17 cellular contexts compared by ENCODE assay signal in genomic region chr4:17029964-17030363, GRCh38.
A peak's percentile ranks its signal among the peaks of the same experiment; 100 is the strongest.
DNase-seq lines count a peak whose midpoint lies in the region; ATAC-seq and TF ChIP-seq lines count a peak whose summit lies in the region.
"Had no signal": no experiment of that assay in that cellular context is flagged by ENCODE, and none has a peak within 500 bp of the region (broad histone marks: within the 10 kb centered on the region; RNA-seq: fewer than 3 reads in every experiment).

No MANE protein-coding gene starts in this region.

- H3K4me3 ChIP-seq in breast epithelium: no peak overlapping the region
- H3K4me3 ChIP-seq in choroid plexus epithelial cell (ENCODE audit: low read depth, low read length): no peak overlapping the region
- no peak overlapping the region for H3K4me3 ChIP-seq in smooth muscle cell

- H3K9me3 Mint-ChIP-seq in MCF 10A (ENCODE audit: unreplicated experiment): peaks cover 7% of the 10 kb centered on the region

- H3K79me2 ChIP-seq in smooth muscle cell (ENCODE audit: low read depth): no peaks in the 10 kb centered on the region

- H3K27me3 Mint-ChIP-seq in MCF 10A (ENCODE audit: insufficient read depth, unreplicated experiment): no peaks in the 10 kb centered on the region

- H3K4me1 ChIP-seq in breast epithelium: no peaks in the 10 kb centered on the region
- no peaks in the 10 kb centered on the region for H3K4me1 ChIP-seq in smooth muscle cell (ENCODE audit: low read depth)

- no peak overlapping the region for H3K4me3 Mint-ChIP-seq in MCF 10A (ENCODE audit: unreplicated experiment)
- H3K4me3 Mint-ChIP-seq: CD14-positive monocyte had no signal

- H3K4me1 Mint-ChIP-seq in MCF 10A (ENCODE audit: insufficient read depth, unreplicated experiment): peaks cover 28% of the 10 kb centered on the region
- H3K4me1 Mint-ChIP-seq: CD14-positive monocyte had no signal

- CTCF ChIA-PET in MCF 10A (lab: Yijun Ruan, JAX): interaction anchor here (0.8 kb wide), 1 partner anchor 120 kb away, joined by 3 read pairs; no protein-coding TSS in a partner anchor

- POLR2A ChIA-PET in MCF 10A (lab: Yijun Ruan, JAX): interaction anchor here (0.8 to 1.0 kb wide), 2 partner anchors 14 to 37 kb away, joined by 3 read pairs; no protein-coding TSS in a partner anchor

- intact Hi-C loops in MCF 10A (cut with micrococcal nuclease) (loop anchor here (5.0 kb wide), 1 partner anchor 37 kb away; no protein-coding TSS in a partner anchor), breast epithelium (cut with DNase I; ENCODE audit: low total_unique reads) (no loop called here)

- no peaks in the 10 kb centered on the region for H3K9me3 ChIP-seq in breast epithelium
- no peaks in the 10 kb centered on the region for H3K9me3 ChIP-seq in smooth muscle cell (replicated peaks; ENCODE audit: low read depth)

- H4K20me1 ChIP-seq in smooth muscle cell (ENCODE audit: low read depth): no peaks in the 10 kb centered on the region

- no peak overlapping the region for H3K27ac ChIP-seq in breast epithelium
- peak overlapping the region; percentile 29 for H3K27ac ChIP-seq in smooth muscle cell (ENCODE audit: low read depth)
- H3K27ac ChIP-seq: KMS-11 had no signal

- DNase-seq in MCF 10A (ENCODE audit: unreplicated experiment) (peak; percentile 36), breast epithelium (ENCODE audit: low spot score in 2 of 2) (no peak), choroid plexus epithelial cell (ENCODE audit: low read depth) (peak; percentile 31), iris pigment epithelial cell (ENCODE audit: low read depth) (peak; percentile 36), smooth muscle cell (lab: John Stamatoyannopoulos, UW; ENCODE audit: unreplicated experiment) (no peak), NCI-H1417 (lab: John Stamatoyannopoulos, UW) (no peak), GM19238 (ENCODE audit: insufficient read length, low spot score) (no peak)
- DNase-seq: COR-L47, DMS53, MM.1S, NCI-H1105, NCI-H187, NCI-H446 treated with DMSO at 0.1 percent for 48 hours, NCI-H748 treated with DMSO at 0.1 percent for 48 hours had no signal

- H3F3A ChIP-seq in smooth muscle cell (ENCODE audit: low read depth): no peaks in the 10 kb centered on the region

- no peaks in the 10 kb centered on the region for H3K36me3 ChIP-seq in breast epithelium
- no peaks in the 10 kb centered on the region for H3K36me3 ChIP-seq in smooth muscle cell (ENCODE audit: low read depth)

- H3K27me3 ChIP-seq in breast epithelium (no peaks in the 10 kb centered on the region), smooth muscle cell (ENCODE audit: low read depth) (no peaks in the 10 kb centered on the region)

- BruUV-seq in MCF 10A (replicated peaks; lab: Mats Ljungman, UMichigan): no TSS peak

- H2AFZ ChIP-seq in smooth muscle cell (ENCODE audit: low read depth): no peak overlapping the region

- no peak for TF ChIP-seq POLR2A in breast epithelium (IDR thresholded peaks at IDR 0.05)

- no peak overlapping the region for H3K27ac Mint-ChIP-seq in MCF 10A (ENCODE audit: low read depth, unreplicated experiment)
- H3K27ac Mint-ChIP-seq: CD14-positive monocyte had no signal

- 93% methylated on average over 2 of the region's 2 CpGs for WGBS in smooth muscle cell (ENCODE audit: low lambda C conversion rate)

- no peak for ATAC-seq in GM18517 (IDR thresholded peaks at IDR 0.05; ENCODE audit: unreplicated experiment)

- no peak overlapping the region for H3K9ac ChIP-seq in smooth muscle cell (ENCODE audit: low read depth)
- H3K9ac ChIP-seq: KMS-11 had no signal

- no peak overlapping the region for H3K4me2 ChIP-seq in smooth muscle cell
- H3K4me2 ChIP-seq: KMS-11 had no signal

- H3K36me3 Mint-ChIP-seq in MCF 10A (ENCODE audit: insufficient read depth, unreplicated experiment): no peaks in the 10 kb centered on the region
- H3K36me3 Mint-ChIP-seq: CD14-positive monocyte had no signal

- TF ChIP-seq CTCF in MCF 10A (IDR thresholded peaks at IDR 0.05; ENCODE audit: unreplicated experiment) (no peak), breast epithelium (IDR thresholded peaks at IDR 0.05) (no peak), choroid plexus epithelial cell (conservative IDR thresholded peaks at IDR 0.05; ENCODE audit: low read depth, low read length) (no peak), smooth muscle cell (IDR thresholded peaks at IDR 0.05; ENCODE audit: borderline replicate concordance, insufficient read depth, poor library complexity, severe bottlenecking) (no peak)

Comparison
In these comparisons a context has a peak if more than half of its experiments do, and no peak if none do; other contexts are left out.
1. DNase-seq: peak in MCF 10A (single experiment), choroid plexus epithelial cell (single experiment) and iris pigment epithelial cell (single experiment); none in breast epithelium (0 of 2), smooth muscle cell (single experiment), NCI-H1417 (0 of 3) and GM19238 (single experiment).